Comparison of ENCODE assay signal across 29 cellular contexts in genomic region chr5:158496624-158497023, GRCh38.
"Had no signal": no experiment of that assay in that cellular context is flagged by ENCODE, and none has a peak within 500 bp of the region (broad histone marks: within the 10 kb centered on the region; RNA-seq: fewer than 3 reads in every experiment).

No MANE protein-coding gene starts in this region.

- H3K9ac ChIP-seq: neural progenitor cell, parathyroid adenoma had no signal

- H3K4me1 ChIP-seq: parathyroid adenoma, psoas muscle, sigmoid colon, stomach, upper lobe of left lung had no signal

- H3K9me3 ChIP-seq: ovary, psoas muscle, right lobe of liver, sigmoid colon, thoracic aorta, thyroid gland, tibial nerve, vagina had no signal

- H3K36me3 ChIP-seq: neural progenitor cell, ovary, right lobe of liver, sigmoid colon, stomach, thoracic aorta, thyroid gland, tibial nerve, upper lobe of left lung, vagina had no signal

- FAIRE-seq: small intestine, urothelium cell line had no signal

- H3K27ac Mint-ChIP-seq: naive thymus-derived CD8-positive, alpha-beta T cell; nephron; neural progenitor cell; progenitor cell of endocrine pancreas; stimulated activated effector memory CD8-positive, alpha-beta T cell treated with anti-CD3 and anti-CD28 coated beads, Interleukin-12 subunit alpha, Interleukin-12 subunit beta, amount 100 ng/mL, for 72 hours; stimulated activated naive B cell treated with anti-CD40 and anti-IgM and Interleukin-4, amounts not matched to agents 10 μg/mL and 1 μg/mL and 100 μg/mL, for 72 hours; stimulated activated naive CD8-positive, alpha-beta T cell treated with anti-CD3 and anti-CD28 coated beads, Interleukin-15, Interleukin-2, amounts not matched to agents 100 ng/mL and 50 ng/mL, for 24 hours had no signal

- H3K27me3 ChIP-seq: neural progenitor cell, ovary, right lobe of liver, sigmoid colon, stomach, tibial nerve, upper lobe of left lung, vagina had no signal

- H3K4me3 ChIP-seq: neural progenitor cell, ovary, psoas muscle, right lobe of liver, sigmoid colon, stomach, thoracic aorta, thyroid gland, tibial nerve, upper lobe of left lung, vagina had no signal

- H3K9me3 Mint-ChIP-seq: naive thymus-derived CD8-positive, alpha-beta T cell; nephron; neural progenitor cell; stimulated activated effector memory CD8-positive, alpha-beta T cell treated with anti-CD3 and anti-CD28 coated beads, Interleukin-12 subunit alpha, Interleukin-12 subunit beta, amount 100 ng/mL, for 72 hours; stimulated activated naive B cell treated with anti-CD40 and anti-IgM and Interleukin-4, amounts not matched to agents 10 μg/mL and 1 μg/mL and 100 μg/mL, for 72 hours; stimulated activated naive CD8-positive, alpha-beta T cell treated with anti-CD3 and anti-CD28 coated beads, Interleukin-15, Interleukin-2, amounts not matched to agents 100 ng/mL and 50 ng/mL, for 24 hours had no signal

- H3K36me3 Mint-ChIP-seq: naive thymus-derived CD8-positive, alpha-beta T cell; neural progenitor cell; stimulated activated effector memory CD8-positive, alpha-beta T cell treated with anti-CD3 and anti-CD28 coated beads, Interleukin-12 subunit alpha, Interleukin-12 subunit beta, amount 100 ng/mL, for 72 hours; stimulated activated naive B cell treated with anti-CD40 and anti-IgM and Interleukin-4, amounts not matched to agents 10 μg/mL and 1 μg/mL and 100 μg/mL, for 72 hours had no signal

- DNase-seq: naive thymus-derived CD8-positive, alpha-beta T cell; occipital lobe; ovary; posterior cingulate gyrus; psoas muscle; right cardiac atrium; right lobe of liver; sigmoid colon; small intestine; stimulated activated CD4-positive, alpha-beta T cell treated with anti-CD3 and anti-CD28 coated beads, Interleukin-15, amount 100 ng/mL, for 24 hours; stimulated activated CD4-positive, alpha-beta T cell treated with anti-CD3 and anti-CD28 coated beads, Interleukin-2, amount 100 ng/mL, for 24 hours; stimulated activated CD4-positive, alpha-beta T cell treated with anti-CD3 and anti-CD28 coated beads, Interleukin-2, amount 100 ng/mL, for 48 hours; stimulated activated CD4-positive, alpha-beta T cell treated with anti-CD3 and anti-CD28 coated beads, Interleukin-4, amount 100 ng/mL, for 24 hours; stimulated activated naive B cell treated with anti-CD40 and anti-IgM and Interleukin-4, amounts not matched to agents 10 μg/mL and 1 μg/mL and 100 μg/mL, for 72 hours; stimulated activated naive CD4-positive, alpha-beta T cell treated with Interleukin-2 at 50 U/mL for 16 hours; stomach; thyroid gland; trophoblast cell; upper lobe of left lung had no signal

- ATAC-seq: naive thymus-derived CD8-positive, alpha-beta T cell; psoas muscle; right cardiac atrium; right lobe of liver; stimulated activated effector memory CD8-positive, alpha-beta T cell treated with anti-CD3 and anti-CD28 coated beads, Interleukin-12 subunit alpha, Interleukin-12 subunit beta, amount 100 ng/mL, for 72 hours; stimulated activated naive B cell treated with anti-CD40 and anti-IgM and Interleukin-4, amounts not matched to agents 10 μg/mL and 1 μg/mL and 100 μg/mL, for 72 hours had no signal

- H3K27me3 Mint-ChIP-seq: naive thymus-derived CD8-positive, alpha-beta T cell; stimulated activated naive B cell treated with anti-CD40 and anti-IgM and Interleukin-4, amounts not matched to agents 10 μg/mL and 1 μg/mL and 100 μg/mL, for 72 hours; stimulated activated naive CD8-positive, alpha-beta T cell treated with anti-CD3 and anti-CD28 coated beads, Interleukin-15, Interleukin-2, amounts not matched to agents 100 ng/mL and 50 ng/mL, for 24 hours had no signal

- H3K27ac ChIP-seq: neural progenitor cell, ovary, parathyroid adenoma, psoas muscle, right lobe of liver, sigmoid colon, stomach, thoracic aorta, thyroid gland, tibial nerve, upper lobe of left lung, vagina had no signal

- H3K4me1 Mint-ChIP-seq: naive thymus-derived CD8-positive, alpha-beta T cell; stimulated activated effector memory CD8-positive, alpha-beta T cell treated with anti-CD3 and anti-CD28 coated beads, Interleukin-12 subunit alpha, Interleukin-12 subunit beta, amount 100 ng/mL, for 72 hours had no signal

- H3K4me2 ChIP-seq: neural progenitor cell had no signal

- H3K79me2 ChIP-seq: parathyroid adenoma had no signal

- H2AFZ ChIP-seq: parathyroid adenoma had no signal

- H3K4me3 Mint-ChIP-seq: naive thymus-derived CD8-positive, alpha-beta T cell; nephron; neural progenitor cell; stimulated activated effector memory CD8-positive, alpha-beta T cell treated with anti-CD3 and anti-CD28 coated beads, Interleukin-12 subunit alpha, Interleukin-12 subunit beta, amount 100 ng/mL, for 72 hours; stimulated activated naive B cell treated with anti-CD40 and anti-IgM and Interleukin-4, amounts not matched to agents 10 μg/mL and 1 μg/mL and 100 μg/mL, for 72 hours; stimulated activated naive CD8-positive, alpha-beta T cell treated with anti-CD3 and anti-CD28 coated beads, Interleukin-15, Interleukin-2, amounts not matched to agents 100 ng/mL and 50 ng/mL, for 24 hours had no signal
